ENCODE assay signal across 2 cellular contexts in genomic region chr22:39182478-39183030, GRCh38.
TF ChIP-seq lines count a peak whose summit lies in the region.

No MANE protein-coding gene starts in this region.

TF ChIP-seq in HEK293T, 16 proteins besides CTCF, POLR2A, EP300 and RAD21:
- TF ChIP-seq BHLHE40 (IDR thresholded peaks at IDR 0.05; ENCODE audit: borderline replicate concordance) (no peak), L3MBTL2 (conservative IDR thresholded peaks at IDR 0.05) (no peak), TARDBP (IDR thresholded peaks at IDR 0.05) (no peak), CTBP1 (IDR thresholded peaks at IDR 0.05; ENCODE audit: borderline replicate concordance) (no peak), HDGF (IDR thresholded peaks at IDR 0.05; ENCODE audit: borderline replicate concordance) (no peak), FOXA1 (IDR thresholded peaks at IDR 0.05) (no peak), FOXM1 (IDR thresholded peaks at IDR 0.05; ENCODE audit: borderline replicate concordance) (no peak), FOXK2 (IDR thresholded peaks at IDR 0.05) (no peak), PKNOX1 (IDR thresholded peaks at IDR 0.05) (no peak), SUZ12 (IDR thresholded peaks at IDR 0.05) (no peak), SP1 (IDR thresholded peaks at IDR 0.05) (no peak), ARNT (IDR thresholded peaks at IDR 0.05) (no peak), NFRKB (IDR thresholded peaks at IDR 0.05) (no peak), LEF1 (IDR thresholded peaks at IDR 0.05; ENCODE audit: borderline replicate concordance) (no peak), ZNF384 (IDR thresholded peaks at IDR 0.05) (no peak), ELF4 (IDR thresholded peaks at IDR 0.05) (no peak)

TF ChIP-seq in H1, 55 proteins besides CTCF, POLR2A, EP300 and RAD21:
- TF ChIP-seq NRF1 (IDR thresholded peaks at IDR 0.05; ENCODE audit: low read depth, low read length): no peak
- TF ChIP-seq BACH1 (IDR thresholded peaks at IDR 0.05; ENCODE audit: low read length): no peak
- TF ChIP-seq JUN (IDR thresholded peaks at IDR 0.05; ENCODE audit: low read depth, low read length): no peak
- no peak for TF ChIP-seq EGR1 (IDR thresholded peaks at IDR 0.05; ENCODE audit: borderline replicate concordance, low read depth, low read length)
- no peak for TF ChIP-seq POLR2AphosphoS5 (IDR thresholded peaks at IDR 0.05; ENCODE audit: low read depth, low read length)
- no peak for TF ChIP-seq TEAD4 (IDR thresholded peaks at IDR 0.05; ENCODE audit: low read depth, low read length)
- no peak for TF ChIP-seq CEBPB (IDR thresholded peaks at IDR 0.05; ENCODE audit: low read depth, low read length)
- TF ChIP-seq HDAC6 (IDR thresholded peaks at IDR 0.05; ENCODE audit: low read depth, low read length): no peak
- TF ChIP-seq MAFK (IDR thresholded peaks at IDR 0.05; ENCODE audit: low read depth, low read length): no peak
